14 cellular contexts compared by ENCODE assay signal in the genomic region with DNA sequence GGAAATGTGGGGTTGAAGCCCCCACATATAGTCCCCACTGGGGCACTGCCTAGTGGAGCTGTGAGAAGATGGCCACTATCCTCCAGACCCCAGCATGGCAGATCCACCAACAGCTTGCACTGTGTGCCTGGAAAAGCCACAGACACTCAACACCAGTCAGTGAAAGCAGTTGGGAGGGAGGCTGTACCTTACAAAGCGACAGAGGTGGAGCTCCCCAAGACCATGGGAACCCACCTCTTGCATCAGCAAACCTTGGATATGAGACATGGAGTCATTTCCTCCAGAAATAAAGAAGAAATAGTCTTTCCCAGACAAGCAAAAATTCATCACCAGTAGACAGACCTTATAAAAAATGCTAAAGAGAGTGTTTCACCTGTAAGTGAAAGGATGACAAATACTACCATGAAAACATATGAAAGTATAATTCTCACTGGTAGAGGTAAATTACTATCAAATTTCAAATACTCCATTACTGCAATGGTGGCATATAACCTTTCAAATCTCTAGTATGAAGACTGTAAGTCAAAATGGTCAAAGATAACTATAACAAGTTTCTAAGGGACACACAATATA.
A peak's percentile ranks its signal among the peaks of the same experiment; 100 is the strongest.
DNase-seq lines count a peak whose midpoint lies in the region; ATAC-seq and TF ChIP-seq lines count a peak whose summit lies in the region.
"Had no signal": no experiment of that assay in that cellular context is flagged by ENCODE, and none has a peak within 500 bp of the region (broad histone marks: within the 10 kb centered on the region; RNA-seq: fewer than 3 reads in every experiment).

No MANE protein-coding gene starts in this region.

- H3K27ac ChIP-seq in DND-41 (ENCODE audit: low read length): no peak overlapping the region
- H3K27ac ChIP-seq: PC-9 had no signal

- ATAC-seq in activated T-cell treated with anti-CD3 and anti-CD28 coated beads, Interleukin-2, amount 50 U/mL, for 4 hours: peak; percentile 18 to 28
- ATAC-seq in DND-41 (ENCODE audit: insufficient read depth, low read depth) (peak; percentile 42; the same call in 1 of the 3 replicates), GM19324 (IDR thresholded peaks at IDR 0.05; ENCODE audit: low FRiP score, unreplicated experiment) (no peak)
- no peak for ATAC-seq in activated naive CD8-positive, alpha-beta T cell treated with anti-CD3 and anti-CD28 coated beads, Interleukin-2, amount 50 U/mL, for 24 hours

- H3K4me3 ChIP-seq in Caco-2 (ENCODE audit: low read depth, low read length) (no peak overlapping the region), DND-41 (ENCODE audit: low read depth in 1 of 2, low read length in 2 of 2) (no peak overlapping the region)
- H3K4me3 ChIP-seq: PC-9 had no signal

- H4K20me1 ChIP-seq in DND-41 (ENCODE audit: insufficient read depth, low read length): no peaks in the 10 kb centered on the region

- H3K36me3 ChIP-seq in Caco-2 (ENCODE audit: control insufficient read depth, insufficient read depth, low read length) (no peaks in the 10 kb centered on the region), DND-41 (ENCODE audit: insufficient read depth, low read length) (no peaks in the 10 kb centered on the region)

- POLR2A ChIA-PET in Caco-2 (lab: Charles Lee): no interaction called here

- no peak overlapping the region for H3K9ac ChIP-seq in DND-41 (ENCODE audit: low read depth, low read length)

- peaks cover 9% of the 10 kb centered on the region for H3K9me3 Mint-ChIP-seq in activated T-cell treated with anti-CD3 and anti-CD28 coated beads, Interleukin-2, amount 50 U/mL, for 4 hours
- peaks cover 41% of the 10 kb centered on the region for H3K9me3 Mint-ChIP-seq in Caco-2 (ENCODE audit: unreplicated experiment)
- H3K9me3 Mint-ChIP-seq in activated naive CD8-positive, alpha-beta T cell treated with anti-CD3 and anti-CD28 coated beads, Interleukin-2, amount 50 U/mL, for 24 hours: peaks cover 20% of the 10 kb centered on the region

- H3K4me3 Mint-ChIP-seq in activated T-cell treated with anti-CD3 and anti-CD28 coated beads, Interleukin-2, amount 50 U/mL, for 4 hours: no peak overlapping the region
- H3K4me3 Mint-ChIP-seq in Caco-2 (ENCODE audit: unreplicated experiment): peak overlapping the region; percentile 13
- H3K4me3 Mint-ChIP-seq in activated naive CD8-positive, alpha-beta T cell treated with anti-CD3 and anti-CD28 coated beads, Interleukin-2, amount 50 U/mL, for 24 hours: no peak overlapping the region
- H3K4me3 Mint-ChIP-seq: CD8-positive, alpha-beta memory T cell had no signal

- H3K27ac Mint-ChIP-seq in Caco-2 (ENCODE audit: unreplicated experiment): peak overlapping the region; percentile 25
- H3K27ac Mint-ChIP-seq in activated naive CD8-positive, alpha-beta T cell treated with anti-CD3 and anti-CD28 coated beads, Interleukin-2, amount 50 U/mL, for 24 hours: no peak overlapping the region

- TF ChIP-seq CTCF in Caco-2 (IDR thresholded peaks at IDR 0.05; ENCODE audit: insufficient read depth in 1 of 2, low read depth in 1 of 2, low read length in 1 of 2, severe bottlenecking in 1 of 2, unreplicated experiment in 1 of 2) (no peak), DND-41 (IDR thresholded peaks at IDR 0.05; ENCODE audit: borderline replicate concordance, extremely low read depth, low read length, poor library complexity, severe bottlenecking) (no peak)

- no TSS peak for BruUV-seq in Caco-2 (replicated peaks; lab: Mats Ljungman, UMichigan)

- H3K79me2 ChIP-seq in DND-41 (ENCODE audit: insufficient read depth, low read length): no peaks in the 10 kb centered on the region

- H3K4me1 ChIP-seq in Caco-2: no peaks in the 10 kb centered on the region
- H3K4me1 ChIP-seq in DND-41 (ENCODE audit: insufficient read depth, low read length): no peaks in the 10 kb centered on the region

- CTCF ChIA-PET in Caco-2 (lab: Charles Lee): no interaction called here

- no peaks in the 10 kb centered on the region for H3K27me3 ChIP-seq in Caco-2 (replicated peaks; ENCODE audit: control insufficient read depth, insufficient read depth, low read length)
- no peaks in the 10 kb centered on the region for H3K27me3 ChIP-seq in DND-41 (ENCODE audit: insufficient read depth, low read length, poor library complexity)

- H2AFZ ChIP-seq in DND-41 (ENCODE audit: low read depth, low read length): no peak overlapping the region
- H2AFZ ChIP-seq: PC-9 had no signal

- H3K27me3 Mint-ChIP-seq in activated T-cell treated with anti-CD3 and anti-CD28 coated beads, Interleukin-2, amount 50 U/mL, for 4 hours (ENCODE audit: low read depth): no peaks in the 10 kb centered on the region
- peaks cover 5% of the 10 kb centered on the region for H3K27me3 Mint-ChIP-seq in Caco-2 (ENCODE audit: insufficient read depth, unreplicated experiment)
- no peaks in the 10 kb centered on the region for H3K27me3 Mint-ChIP-seq in activated naive CD8-positive, alpha-beta T cell treated with anti-CD3 and anti-CD28 coated beads, Interleukin-2, amount 50 U/mL, for 24 hours

- DNase-seq in activated T-cell treated with anti-CD3 and anti-CD28 coated beads, Interleukin-2, amount 50 U/mL, for 4 hours: no peak
- no peak for DNase-seq in activated T-cell treated with anti-CD3 and anti-CD28 coated beads, Interleukin-2, amount 50 U/mL, for 1 hour
- DNase-seq in Caco-2: no peak
- no peak for DNase-seq in DND-41
- peak; percentile 2 for DNase-seq in activated naive CD8-positive, alpha-beta T cell treated with anti-CD3 and anti-CD28 coated beads, Interleukin-2, amount 50 U/mL, for 24 hours
- no peak for DNase-seq in NCI-H187 treated with DMSO at 0.1 percent for 48 hours (lab: John Stamatoyannopoulos, UW)
- DNase-seq: C1 segment of cervical spinal cord; CD8-positive, alpha-beta memory T cell; DMS79; NCI-H187; NCI-H345; NCI-H526; PC-9 had no signal

- no peaks in the 10 kb centered on the region for H3K4me1 Mint-ChIP-seq in activated T-cell treated with anti-CD3 and anti-CD28 coated beads, Interleukin-2, amount 50 U/mL, for 4 hours (ENCODE audit: low read depth)
- peaks cover 21% of the 10 kb centered on the region for H3K4me1 Mint-ChIP-seq in Caco-2 (ENCODE audit: low read depth, unreplicated experiment)
- H3K4me1 Mint-ChIP-seq in activated naive CD8-positive, alpha-beta T cell treated with anti-CD3 and anti-CD28 coated beads, Interleukin-2, amount 50 U/mL, for 24 hours: no peaks in the 10 kb centered on the region
- H3K4me1 Mint-ChIP-seq: CD8-positive, alpha-beta memory T cell had no signal

- intact Hi-C loops in Caco-2 (cut with micrococcal nuclease; ENCODE audit: unreplicated experiment): no loop called here

- no peak overlapping the region for H3K4me2 ChIP-seq in DND-41 (ENCODE audit: insufficient read depth, low read length)
- H3K4me2 ChIP-seq: PC-9 had no signal

- peaks cover 21% of the 10 kb centered on the region for H3K9me3 ChIP-seq in Caco-2
- no peaks in the 10 kb centered on the region for H3K9me3 ChIP-seq in DND-41 (ENCODE audit: insufficient read depth, low read length, severe bottlenecking)

- H3K36me3 Mint-ChIP-seq in activated T-cell treated with anti-CD3 and anti-CD28 coated beads, Interleukin-2, amount 50 U/mL, for 4 hours (ENCODE audit: insufficient read depth): no peaks in the 10 kb centered on the region
- H3K36me3 Mint-ChIP-seq in Caco-2 (ENCODE audit: insufficient read depth, unreplicated experiment): peaks cover 20% of the 10 kb centered on the region
- H3K36me3 Mint-ChIP-seq in activated naive CD8-positive, alpha-beta T cell treated with anti-CD3 and anti-CD28 coated beads, Interleukin-2, amount 50 U/mL, for 24 hours (ENCODE audit: low read depth): no peaks in the 10 kb centered on the region
- H3K36me3 Mint-ChIP-seq: CD8-positive, alpha-beta memory T cell had no signal

Comparison
In these comparisons a context has a peak if more than half of its experiments do, and no peak if none do; other contexts are left out.
1. ATAC-seq: peak in activated T-cell treated with anti-CD3 and anti-CD28 coated beads, Interleukin-2, amount 50 U/mL, for 4 hours (2 of 2) and DND-41 (single experiment); none in activated naive CD8-positive, alpha-beta T cell treated with anti-CD3 and anti-CD28 coated beads, Interleukin-2, amount 50 U/mL, for 24 hours (single experiment) and GM19324 (single experiment).